In genomic region chr6:127514396-127515227, GRCh38 we compare ENCODE assay signal across 9 cellular contexts. TPM values are rescaled to one million over a fixed set of nuclear protein-coding genes. Genes with fewer than 3 reads are reported as not detected.
DNase-seq lines count a peak whose midpoint lies in the region; ATAC-seq and TF ChIP-seq lines count a peak whose summit lies in the region.
"Had no signal": no experiment of that assay in that cellular context is flagged by ENCODE, and none has a peak within 500 bp of the region (broad histone marks: within the 10 kb centered on the region; RNA-seq: fewer than 3 reads in every experiment).

No MANE protein-coding gene starts in this region.

- H3K4me3 ChIP-seq in kidney epithelial cell (ENCODE audit: low read depth, low read length), result peak overlapping the region; percentile 53
- H3K4me3 ChIP-seq: K562 had no signal

- no peak for TF ChIP-seq CTCF in kidney epithelial cell (IDR thresholded peaks at IDR 0.05; ENCODE audit: insufficient read depth, low read length, poor library complexity, severe bottlenecking)

- no peaks in the 10 kb centered on the region for H3K27me3 ChIP-seq in kidney epithelial cell (ENCODE audit: control insufficient read depth, insufficient read depth, low read length)

- ATAC-seq in HG03460 (IDR thresholded peaks at IDR 0.05; ENCODE audit: unreplicated experiment), result no peak
- ATAC-seq: K562 had no signal

- DNase-seq in GM03348 (ENCODE audit: low spot score), result peak; percentile 50
- peak in 3 of 5 experiments; percentile 14 to 85 (median 38) for DNase-seq in T-helper 2 cell
- peak in 54 of 61 donors; percentile 2 to 76 (median 46) for DNase-seq in caudate nucleus (lab: John Stamatoyannopoulos, UW)
- no peak for DNase-seq in kidney epithelial cell (ENCODE audit: low read depth)
- DNase-seq in stimulated activated CD4-positive, alpha-beta T cell treated with anti-CD3 and anti-CD28 coated beads, Interleukin-15, amount 100 ng/mL, for 48 hours (ENCODE audit: low read depth in 2 of 2), result peak; percentile 4 to 35
- no peak for DNase-seq in NOMO-1 treated with dmso at 0.1 percent for 144 hours (lab: John Stamatoyannopoulos, UW; ENCODE audit: unreplicated experiment)
- DNase-seq in NK-92 treated with Interleukin-12 subunit alpha and Interleukin-12 subunit beta, amount 100 ng/mL, for 24 hours (lab: John Stamatoyannopoulos, UW), result no peak

- peak overlapping the region; percentile 14 for H3K27ac ChIP-seq in caudate nucleus (ENCODE audit: low read depth, low read length)

- no peaks in the 10 kb centered on the region for H3K36me3 ChIP-seq in kidney epithelial cell (ENCODE audit: control insufficient read depth, insufficient read depth, low read length)

RNA-seq across cellular contexts. Expression of gene KIAA0408, which starts 55.4 kb away (rescaled TPM):
- 3.6 and 13.5 TPM in 2 replicates for total RNA-seq in kidney epithelial cell

Comparison
In these comparisons a context has a peak if more than half of its experiments do, and no peak if none do; other contexts are left out.
1. DNase-seq: peak in GM03348 (single experiment), T-helper 2 cell (3 of 5), caudate nucleus (54 of 61) and stimulated activated CD4-positive, alpha-beta T cell treated with anti-CD3 and anti-CD28 coated beads, Interleukin-15, amount 100 ng/mL, for 48 hours (2 of 2); none in kidney epithelial cell (single experiment), NOMO-1 treated with dmso at 0.1 percent for 144 hours (single experiment) and NK-92 treated with Interleukin-12 subunit alpha and Interleukin-12 subunit beta, amount 100 ng/mL, for 24 hours (single experiment).